In the genomic region with DNA sequence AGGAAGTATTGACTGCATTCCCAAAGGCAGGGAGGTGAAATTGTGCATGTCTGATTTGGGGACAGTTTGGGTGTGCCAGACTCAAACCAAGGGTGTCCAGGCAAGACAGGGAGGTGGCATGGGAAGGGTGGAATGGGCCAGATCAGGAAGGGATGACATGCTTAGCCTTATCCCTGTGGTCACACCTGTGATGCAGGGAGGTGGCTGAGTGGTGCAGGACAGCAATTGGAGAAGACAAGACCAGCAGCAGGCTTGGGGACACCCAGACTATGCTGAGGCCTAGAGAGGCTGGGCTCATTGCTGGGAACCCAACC, we compare ENCODE assay signal across 12 cellular contexts. TPM values are rescaled to one million over a fixed set of nuclear protein-coding genes. Genes with fewer than 3 reads are reported as not detected.
A peak's percentile ranks its signal among the peaks of the same experiment; 100 is the strongest.
DNase-seq lines count a peak whose midpoint lies in the region; ATAC-seq and TF ChIP-seq lines count a peak whose summit lies in the region.
"Had no signal": no experiment of that assay in that cellular context is flagged by ENCODE, and none has a peak within 500 bp of the region (broad histone marks: within the 10 kb centered on the region; RNA-seq: fewer than 3 reads in every experiment).

No MANE protein-coding gene starts in this region.

- H3K27ac ChIP-seq in SJCRH30: peak overlapping the region; percentile 82; the same call in 1 of the 2 replicates

- peaks cover 43% of the 10 kb centered on the region for H3K4me1 ChIP-seq in SJCRH30

- no peaks in the 10 kb centered on the region for H3K9me3 Mint-ChIP-seq in activated CD8-positive, alpha-beta T cell treated with anti-CD3 and anti-CD28 coated beads for 36 hours
- H3K9me3 Mint-ChIP-seq in activated CD8-positive, alpha-beta T cell treated with anti-CD3 and anti-CD28 coated beads, Interleukin-2, amount 10 ng/mL, durations not matched to agents 7 days and 5 days (ENCODE audit: insufficient read depth): no peaks in the 10 kb centered on the region
- no peaks in the 10 kb centered on the region for H3K9me3 Mint-ChIP-seq in immature natural killer cell
- H3K9me3 Mint-ChIP-seq in stimulated activated effector memory CD8-positive, alpha-beta T cell treated with anti-CD3 and anti-CD28 coated beads, Interleukin-12 subunit alpha, Interleukin-12 subunit beta, amount 100 ng/mL, for 72 hours: no peaks in the 10 kb centered on the region
- H3K9me3 Mint-ChIP-seq: dendritic cell treated with granulocyte-macrophage colony-stimulating factor and Interleukin-4, amounts not matched to agents 40 ng/mL and 50 ng/mL, for 4 days; H9 had no signal

- no peaks in the 10 kb centered on the region for H3K36me3 Mint-ChIP-seq in activated CD8-positive, alpha-beta T cell treated with anti-CD3 and anti-CD28 coated beads for 36 hours (ENCODE audit: low read depth)
- H3K36me3 Mint-ChIP-seq in activated CD8-positive, alpha-beta T cell treated with anti-CD3 and anti-CD28 coated beads, Interleukin-2, amount 10 ng/mL, durations not matched to agents 7 days and 5 days (ENCODE audit: low read depth): no peaks in the 10 kb centered on the region
- H3K36me3 Mint-ChIP-seq in immature natural killer cell: no peaks in the 10 kb centered on the region
- H3K36me3 Mint-ChIP-seq in stimulated activated effector memory CD8-positive, alpha-beta T cell treated with anti-CD3 and anti-CD28 coated beads, Interleukin-12 subunit alpha, Interleukin-12 subunit beta, amount 100 ng/mL, for 72 hours: peaks cover 5% of the 10 kb centered on the region

- POLR2A ChIA-PET in activated CD8-positive, alpha-beta T cell treated with anti-CD3 and anti-CD28 coated beads for 36 hours (lab: Charles Lee): no interaction called here
- POLR2A ChIA-PET in activated CD8-positive, alpha-beta T cell treated with anti-CD3 and anti-CD28 coated beads, Interleukin-2, amount 10 ng/mL, durations not matched to agents 7 days and 5 days (lab: Charles Lee): no interaction called here

- DNase-seq in activated CD8-positive, alpha-beta T cell treated with anti-CD3 and anti-CD28 coated beads for 36 hours: no peak
- DNase-seq in activated CD8-positive, alpha-beta T cell treated with anti-CD3 and anti-CD28 coated beads, Interleukin-2, amount 10 ng/mL, durations not matched to agents 7 days and 5 days: no peak
- no peak for DNase-seq in SJCRH30
- no peak for DNase-seq in immature natural killer cell
- DNase-seq in stimulated activated effector memory CD8-positive, alpha-beta T cell treated with anti-CD3 and anti-CD28 coated beads, Interleukin-12 subunit alpha, Interleukin-12 subunit beta, amount 100 ng/mL, for 72 hours (ENCODE audit: low spot score in 2 of 2): no peak
- no peak for DNase-seq in AG08395 (ENCODE audit: low spot score)
- DNase-seq in NCI-H1694 (lab: John Stamatoyannopoulos, UW): no peak
- DNase-seq in A172 (ENCODE audit: low spot score): no peak
- DNase-seq: T-helper 9 cell had no signal

- no peak overlapping the region for H3K27ac Mint-ChIP-seq in activated CD8-positive, alpha-beta T cell treated with anti-CD3 and anti-CD28 coated beads for 36 hours
- no peak overlapping the region for H3K27ac Mint-ChIP-seq in activated CD8-positive, alpha-beta T cell treated with anti-CD3 and anti-CD28 coated beads, Interleukin-2, amount 10 ng/mL, durations not matched to agents 7 days and 5 days
- H3K27ac Mint-ChIP-seq in immature natural killer cell: peak overlapping the region in 2 of 6 donors; percentile 59 to 75
- H3K27ac Mint-ChIP-seq in stimulated activated effector memory CD8-positive, alpha-beta T cell treated with anti-CD3 and anti-CD28 coated beads, Interleukin-12 subunit alpha, Interleukin-12 subunit beta, amount 100 ng/mL, for 72 hours: no peak overlapping the region
- H3K27ac Mint-ChIP-seq: dendritic cell treated with granulocyte-macrophage colony-stimulating factor and Interleukin-4, amounts not matched to agents 40 ng/mL and 50 ng/mL, for 4 days had no signal

- H3K9me3 ChIP-seq in SJCRH30 (replicated peaks): no peaks in the 10 kb centered on the region

- CTCF ChIA-PET in activated CD8-positive, alpha-beta T cell treated with anti-CD3 and anti-CD28 coated beads for 36 hours (lab: Charles Lee): no interaction called here
- CTCF ChIA-PET in activated CD8-positive, alpha-beta T cell treated with anti-CD3 and anti-CD28 coated beads, Interleukin-2, amount 10 ng/mL, durations not matched to agents 7 days and 5 days (lab: Charles Lee): no interaction called here

- H3K4me1 Mint-ChIP-seq in activated CD8-positive, alpha-beta T cell treated with anti-CD3 and anti-CD28 coated beads for 36 hours (ENCODE audit: low read depth): peaks cover 12% of the 10 kb centered on the region
- peaks cover 2% of the 10 kb centered on the region for H3K4me1 Mint-ChIP-seq in activated CD8-positive, alpha-beta T cell treated with anti-CD3 and anti-CD28 coated beads, Interleukin-2, amount 10 ng/mL, durations not matched to agents 7 days and 5 days (ENCODE audit: low read depth)
- H3K4me1 Mint-ChIP-seq in immature natural killer cell: peaks cover 12 to 16% of the 10 kb centered on the region in 2 donors
- peaks cover 33% of the 10 kb centered on the region for H3K4me1 Mint-ChIP-seq in stimulated activated effector memory CD8-positive, alpha-beta T cell treated with anti-CD3 and anti-CD28 coated beads, Interleukin-12 subunit alpha, Interleukin-12 subunit beta, amount 100 ng/mL, for 72 hours

- no peaks in the 10 kb centered on the region for H3K27me3 ChIP-seq in SJCRH30

- no peak for TF ChIP-seq CTCF in activated CD8-positive, alpha-beta T cell treated with anti-CD3 and anti-CD28 coated beads for 36 hours (IDR thresholded peaks at IDR 0.05)

- peaks cover 45% of the 10 kb centered on the region for H3K27me3 Mint-ChIP-seq in activated CD8-positive, alpha-beta T cell treated with anti-CD3 and anti-CD28 coated beads for 36 hours
- peaks cover 55% of the 10 kb centered on the region for H3K27me3 Mint-ChIP-seq in activated CD8-positive, alpha-beta T cell treated with anti-CD3 and anti-CD28 coated beads, Interleukin-2, amount 10 ng/mL, durations not matched to agents 7 days and 5 days (ENCODE audit: low read depth)
- peaks cover 13 to 27% (median 15%) of the 10 kb centered on the region in 3 donors for H3K27me3 Mint-ChIP-seq in immature natural killer cell (ENCODE audit: low read depth in 3 of 3)

- H3K4me3 Mint-ChIP-seq in activated CD8-positive, alpha-beta T cell treated with anti-CD3 and anti-CD28 coated beads for 36 hours: peak overlapping the region; percentile 55
- H3K4me3 Mint-ChIP-seq in activated CD8-positive, alpha-beta T cell treated with anti-CD3 and anti-CD28 coated beads, Interleukin-2, amount 10 ng/mL, durations not matched to agents 7 days and 5 days: no peak overlapping the region
- H3K4me3 Mint-ChIP-seq in immature natural killer cell: peak overlapping the region; percentile 19 to 72 (median 51)
- H3K4me3 Mint-ChIP-seq in stimulated activated effector memory CD8-positive, alpha-beta T cell treated with anti-CD3 and anti-CD28 coated beads, Interleukin-12 subunit alpha, Interleukin-12 subunit beta, amount 100 ng/mL, for 72 hours: peak overlapping the region; percentile 59
- H3K4me3 Mint-ChIP-seq: dendritic cell treated with granulocyte-macrophage colony-stimulating factor and Interleukin-4, amounts not matched to agents 40 ng/mL and 50 ng/mL, for 4 days had no signal

- no peak overlapping the region for H3K4me3 ChIP-seq in SJCRH30

- intact Hi-C loops in activated CD8-positive, alpha-beta T cell treated with anti-CD3 and anti-CD28 coated beads for 36 hours (cut with micrococcal nuclease): no loop called here

- no peak for ATAC-seq in activated CD8-positive, alpha-beta T cell treated with anti-CD3 and anti-CD28 coated beads for 36 hours
- no peak for ATAC-seq in activated CD8-positive, alpha-beta T cell treated with anti-CD3 and anti-CD28 coated beads, Interleukin-2, amount 10 ng/mL, durations not matched to agents 7 days and 5 days
- ATAC-seq in stimulated activated effector memory CD8-positive, alpha-beta T cell treated with anti-CD3 and anti-CD28 coated beads, Interleukin-12 subunit alpha, Interleukin-12 subunit beta, amount 100 ng/mL, for 72 hours: no peak
- ATAC-seq: Panc1 had no signal

- no peaks in the 10 kb centered on the region for H3K36me3 ChIP-seq in SJCRH30

RNA-seq across cellular contexts. Expression of a gene that starts 4.0 kb away (rescaled TPM):
- total RNA-seq in activated CD8-positive, alpha-beta T cell treated with anti-CD3 and anti-CD28 coated beads for 36 hours: under 1 TPM; 0.49 to 0.68 TPM
- total RNA-seq in activated CD8-positive, alpha-beta T cell treated with anti-CD3 and anti-CD28 coated beads, Interleukin-2, amount 10 ng/mL, durations not matched to agents 7 days and 5 days: under 1 TPM; 0.24 to 0.31 TPM
- total RNA-seq in SJCRH30 (2014; rRNA removed; shearing (Covaris generic)): 11.9 and 12.9 TPM in 2 replicates
- not detected for polyA plus RNA-seq in immature natural killer cell
- total RNA-seq in A172 (2014; rRNA removed; shearing (Covaris generic)): 0.47 and 1.0 TPM in 2 replicates
